32 cellular contexts compared by ENCODE assay signal in the genomic region with DNA sequence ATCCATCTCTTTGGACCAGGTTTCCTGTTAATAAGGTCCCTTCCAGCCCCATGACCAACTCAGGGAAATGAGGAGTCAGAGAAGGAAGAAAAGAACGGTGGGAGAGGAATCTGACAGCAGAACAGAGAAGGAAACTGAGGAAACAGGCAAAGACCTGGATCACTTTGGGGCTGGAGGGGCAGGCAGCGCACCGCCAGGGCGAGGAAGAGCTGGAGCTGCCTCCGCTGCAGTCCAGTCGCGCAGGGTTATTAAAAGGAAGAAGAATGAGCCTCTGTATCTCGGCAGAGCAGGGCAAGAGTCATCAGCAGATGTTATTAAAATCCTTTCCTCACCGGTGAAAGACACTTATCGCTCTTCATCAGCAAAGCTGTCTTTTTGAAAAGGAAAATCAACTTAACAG.
"Had no signal": no experiment of that assay in that cellular context is flagged by ENCODE, and none has a peak within 500 bp of the region (broad histone marks: within the 10 kb centered on the region; RNA-seq: fewer than 3 reads in every experiment).

No MANE protein-coding gene starts in this region.

- H3K36me3 ChIP-seq: brain microvascular endothelial cell, cardiac muscle cell, Peyer's patch had no signal

- H3K4me3 ChIP-seq: cardiac muscle cell, Peyer's patch had no signal

- DNase-seq: activated B cell treated with CpG ODN at 0.5 μM for 24 hours; activated CD4-positive, alpha-beta memory T cell treated with anti-CD3 and anti-CD28 coated beads for 36 hours; activated CD4-positive, alpha-beta T cell treated with anti-CD3 and anti-CD28 coated beads for 4 hours; activated CD4-positive, alpha-beta T cell treated with anti-CD3 and anti-CD28 coated beads, Interleukin-2, amount 50 U/mL, for 1 hour; activated CD4-positive, CD25-positive, alpha-beta regulatory T cell treated with anti-CD3 and anti-CD28 coated beads, Interleukin-2, amount 50 U/mL, for 72 hours; activated effector memory CD4-positive, alpha-beta T cell treated with anti-CD3 and anti-CD28 coated beads, Interleukin-2, amount 50 U/mL, for 16 hours; activated naive CD4-positive, alpha-beta T cell; activated naive CD4-positive, alpha-beta T cell treated with anti-CD3 and anti-CD28 coated beads, Interleukin-2, amount 50 U/mL, for 16 hours; activated naive CD8-positive, alpha-beta T cell treated with anti-CD3 and anti-CD28 coated beads for 36 hours; activated T-cell treated with anti-CD3 and anti-CD28 coated beads, Interleukin-2, amount 50 U/mL, for 1 hour; activated T-cell treated with anti-CD3 and anti-CD28 coated beads, Interleukin-2, amount 50 U/mL, for 72 hours; amniotic stem cell; aorta; brain microvascular endothelial cell; MM.1S; MV-4-11; NCI-H1092; NCI-H2081; NCI-H2171; NCI-H226; NK-92 treated with Interleukin-12 subunit alpha and Interleukin-12 subunit beta, amount 100 ng/mL, for 24 hours; PC-3; Peyer's patch; RPMI8226; SIG-M5; SW 1271; T-helper 1 cell; T-helper 2 cell; T-helper 9 cell had no signal

- H3K27ac ChIP-seq: brain microvascular endothelial cell, cardiac muscle cell, KMS-11, Peyer's patch, VCaP had no signal

- H3K9me3 ChIP-seq: Peyer's patch had no signal

- H3K27me3 ChIP-seq: brain microvascular endothelial cell, cardiac muscle cell, Peyer's patch had no signal

- H3K4me1 ChIP-seq: Peyer's patch had no signal
